8 cellular contexts compared by ENCODE assay signal in genomic region chr18:62249478-62250097, GRCh38.
DNase-seq lines count a peak whose midpoint lies in the region; FAIRE-seq and TF ChIP-seq lines count a peak whose summit lies in the region.

No MANE protein-coding gene starts in this region.

- H3K36me3 ChIP-seq in OCI-LY7 (ENCODE audit: insufficient read depth, low read length), result peaks cover 9% of the 10 kb centered on the region; the same call in 1 of the 2 replicates

- no peak overlapping the region for H2AFZ ChIP-seq in OCI-LY7 (ENCODE audit: low read length)

- POLR2A ChIA-PET in OCI-LY7 (lab: Charles Lee), result interaction anchor here (0.7 to 1.6 kb wide), 4 partner anchors 16 to 67 kb away, joined by 3 to 5 read pairs (median 3); partner anchors contain the start of genes PIGN and RELCH

- no peaks in the 10 kb centered on the region for H3K9me3 ChIP-seq in OCI-LY7 (ENCODE audit: low read length)

- no peak overlapping the region for H3K4me3 Mint-ChIP-seq in nephron progenitor cell

- no peaks in the 10 kb centered on the region for H3K4me1 Mint-ChIP-seq in nephron progenitor cell

- CTCF ChIA-PET in OCI-LY7 (lab: Charles Lee; ENCODE audit: unreplicated experiment), result interaction anchor here (1.1 kb wide), 2 partner anchors 16 to 62 kb away, joined by 3 to 4 read pairs; partner anchors contain the start of gene RELCH

- H3K27me3 Mint-ChIP-seq in nephron progenitor cell (ENCODE audit: low read depth, poor library complexity), result no peaks in the 10 kb centered on the region

- H3K4me1 ChIP-seq in OCI-LY7 (ENCODE audit: insufficient read depth, low read length, poor library complexity, severe bottlenecking), result no peaks in the 10 kb centered on the region

- BruUV-seq in OCI-LY7 (replicated peaks; lab: Mats Ljungman, UMichigan), result no TSS peak

- TF ChIP-seq CTCF in OCI-LY7 (conservative IDR thresholded peaks at IDR 0.05; ENCODE audit: low read length) (peak; percentile 71), nephron progenitor cell (IDR thresholded peaks at IDR 0.05) (peak; percentile 80)

- H3K36me3 Mint-ChIP-seq in nephron progenitor cell (ENCODE audit: low read depth), result peaks cover 10% of the 10 kb centered on the region

- peak; percentile 50 for DNase-seq in A172 (ENCODE audit: low spot score)
- DNase-seq in GM18507 (ENCODE audit: extremely low spot score, insufficient read length, low read depth), result peak; percentile 26
- peak in 65 of 76 experiments; percentile 1 to 75 (median 36) for DNase-seq in HUDEP-2 (lab: John Stamatoyannopoulos, UW; ENCODE audit: unreplicated experiment in 76 of 76)
- DNase-seq in OCI-LY7 (ENCODE audit: low spot score), result peak; percentile 72
- DNase-seq in activated T-cell treated with anti-CD3 and anti-CD28 coated beads for 48 hours (ENCODE audit: low read depth), result peak; percentile 41
- DNase-seq in fibroblast of gingiva (ENCODE audit: low read depth), result peak; percentile 68
- peak; percentile 69 for DNase-seq in nephron progenitor cell
- DNase-seq in stimulated activated naive CD4-positive, alpha-beta T cell (lab: John Stamatoyannopoulos, UW), result peak; percentile 19 to 66 (median 50)

- H3K4me2 ChIP-seq in OCI-LY7 (ENCODE audit: low read length), result no peak overlapping the region

- no peaks in the 10 kb centered on the region for H3K9me3 Mint-ChIP-seq in nephron progenitor cell

- intact Hi-C loops in OCI-LY7 (cut with micrococcal nuclease; ENCODE audit: unreplicated experiment), result loop anchor here (1.0 kb wide), 1 partner anchor 65 kb away; no protein-coding TSS in a partner anchor

- no peaks in the 10 kb centered on the region for H4K20me1 ChIP-seq in OCI-LY7 (ENCODE audit: insufficient read depth, low read length)

- H3K79me2 ChIP-seq in OCI-LY7 (ENCODE audit: insufficient read depth, low read depth, low read length), result no peaks in the 10 kb centered on the region

- H3K27ac ChIP-seq in OCI-LY7 (ENCODE audit: low read depth, low read length, poor library complexity, severe bottlenecking), result no peak overlapping the region

- no peak overlapping the region for H3K27ac Mint-ChIP-seq in nephron progenitor cell

- FAIRE-seq in GM18507 (lab: Jason Lieb, UNC), result peak; percentile 88

- no peaks in the 10 kb centered on the region for H3K9me2 ChIP-seq in OCI-LY7 (ENCODE audit: insufficient read depth, low read length)

- no peak overlapping the region for H3K4me3 ChIP-seq in OCI-LY7 (ENCODE audit: low read depth, low read length, poor library complexity, severe bottlenecking)
